Comparison of ENCODE assay signal across 1 cellular context in the genomic region with DNA sequence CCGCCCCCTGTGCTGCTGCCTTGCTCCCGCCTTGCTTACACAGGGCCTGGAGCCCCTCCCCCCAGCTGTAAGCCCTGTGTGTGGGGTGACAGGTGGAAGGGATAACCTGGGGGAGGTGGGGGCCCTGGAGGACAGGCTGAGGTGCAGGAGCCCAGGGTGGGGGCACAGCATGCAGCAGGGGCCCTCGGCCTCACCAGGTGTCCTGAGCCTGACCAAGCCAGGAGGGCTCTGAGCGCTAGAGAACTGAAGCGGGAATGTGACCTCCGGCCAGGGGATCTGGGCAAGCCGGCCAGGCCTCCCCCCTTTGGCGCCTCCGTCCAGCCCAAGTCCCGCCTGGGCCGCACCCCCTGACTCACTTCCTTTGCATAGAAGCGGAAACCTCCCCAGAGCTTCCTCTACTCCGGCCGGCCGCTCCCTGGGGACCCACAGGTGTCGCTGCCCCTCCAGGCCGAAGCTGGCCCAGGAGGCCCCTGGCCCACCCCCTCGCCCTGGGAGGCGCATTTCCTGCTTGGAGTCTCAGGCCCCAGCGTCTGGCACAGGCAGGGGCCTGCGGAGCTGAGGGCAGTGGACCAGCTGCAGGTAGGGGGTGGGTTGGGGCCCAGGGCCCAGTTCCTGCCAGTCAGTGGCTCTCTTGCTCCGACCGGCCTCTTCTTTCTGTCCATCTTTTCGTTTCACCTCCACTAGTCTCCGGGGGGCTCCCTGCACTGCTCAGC.
TF ChIP-seq lines count a peak whose summit lies in the region.

A gene (plus strand): TSS at position 398 of the 713 bp plus-strand sequence. CDS start 964 bp downstream, outside the sequence.

TF ChIP-seq in WTC11, 78 proteins besides CTCF, POLR2A, EP300 and RAD21 (continued from another document):
- TF ChIP-seq, protein P1, sequence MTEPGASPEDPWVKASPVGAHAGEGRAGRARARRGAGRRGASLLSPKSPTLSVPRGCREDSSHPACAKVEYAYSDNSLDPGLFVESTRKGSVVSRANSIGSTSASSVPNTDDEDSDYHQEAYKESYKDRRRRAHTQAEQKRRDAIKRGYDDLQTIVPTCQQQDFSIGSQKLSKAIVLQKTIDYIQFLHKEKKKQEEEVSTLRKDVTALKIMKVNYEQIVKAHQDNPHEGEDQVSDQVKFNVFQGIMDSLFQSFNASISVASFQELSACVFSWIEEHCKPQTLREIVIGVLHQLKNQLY (CRISPR knock-in tag; IDR thresholded peaks at IDR 0.05), result no peak
- peak; percentile 48 for TF ChIP-seq GABPB1 (CRISPR knock-in tag; IDR thresholded peaks at IDR 0.05)
- TF ChIP-seq, protein P2, sequence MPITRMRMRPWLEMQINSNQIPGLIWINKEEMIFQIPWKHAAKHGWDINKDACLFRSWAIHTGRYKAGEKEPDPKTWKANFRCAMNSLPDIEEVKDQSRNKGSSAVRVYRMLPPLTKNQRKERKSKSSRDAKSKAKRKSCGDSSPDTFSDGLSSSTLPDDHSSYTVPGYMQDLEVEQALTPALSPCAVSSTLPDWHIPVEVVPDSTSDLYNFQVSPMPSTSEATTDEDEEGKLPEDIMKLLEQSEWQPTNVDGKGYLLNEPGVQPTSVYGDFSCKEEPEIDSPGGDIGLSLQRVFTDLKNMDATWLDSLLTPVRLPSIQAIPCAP (CRISPR knock-in tag; IDR thresholded peaks at IDR 0.05), result no peak
